In genomic region chr2:200765995-200766660, GRCh38 we compare ENCODE assay signal across 12 cellular contexts. TPM values are rescaled to one million over a fixed set of nuclear protein-coding genes. Genes with fewer than 3 reads are reported as not detected.
DNase-seq lines count a peak whose midpoint lies in the region; ATAC-seq and TF ChIP-seq lines count a peak whose summit lies in the region.
"Had no signal": no experiment of that assay in that cellular context is flagged by ENCODE, and none has a peak within 500 bp of the region (broad histone marks: within the 10 kb centered on the region; RNA-seq: fewer than 3 reads in every experiment).

No MANE protein-coding gene starts in this region.

- no peak for ATAC-seq in activated T-helper 17 cell treated with anti-CD3 and anti-CD28 coated beads, Interleukin-2, amount 50 U/mL, for 72 hours (replicated peaks)
- ATAC-seq in left cardiac atrium (peak; percentile 60 to 84), GM19452 (IDR thresholded peaks at IDR 0.05; ENCODE audit: unreplicated experiment) (no peak), HG02759 (IDR thresholded peaks at IDR 0.05; ENCODE audit: unreplicated experiment) (no peak), natural killer cell (no peak)
- no peak for ATAC-seq in stimulated activated effector memory CD8-positive, alpha-beta T cell treated with anti-CD3 and anti-CD28 coated beads, Interleukin-12 subunit alpha, Interleukin-12 subunit beta, amount 100 ng/mL, for 72 hours

- no peak overlapping the region for H3K4me3 Mint-ChIP-seq in activated naive CD4-positive, alpha-beta T cell treated with anti-CD3 and anti-CD28 coated beads for 36 hours
- peak overlapping the region; percentile 54 for H3K4me3 Mint-ChIP-seq in activated T-helper 17 cell treated with anti-CD3 and anti-CD28 coated beads, Interleukin-2, amount 50 U/mL, for 72 hours
- peak overlapping the region; percentile 23 for H3K4me3 Mint-ChIP-seq in stimulated activated effector memory CD8-positive, alpha-beta T cell treated with anti-CD3 and anti-CD28 coated beads, Interleukin-12 subunit alpha, Interleukin-12 subunit beta, amount 100 ng/mL, for 72 hours
- no peak overlapping the region for H3K4me3 Mint-ChIP-seq in natural killer cell
- H3K4me3 Mint-ChIP-seq: brain; T-helper 1 cell treated with Interleukin-12 subunit alpha and Interleukin-12 subunit beta and Interleukin-4 antibody, amounts not matched to agents 30 μg/mL and 1 μg/mL, for 36 hours had no signal

- DNase-seq in activated naive CD4-positive, alpha-beta T cell treated with anti-CD3 and anti-CD28 coated beads for 36 hours: no peak
- DNase-seq in activated naive CD4-positive, alpha-beta T cell (lab: John Stamatoyannopoulos, UW): no peak
- DNase-seq in left cardiac atrium (no peak), natural killer cell (no peak)
- no peak for DNase-seq in stimulated activated effector memory CD8-positive, alpha-beta T cell treated with anti-CD3 and anti-CD28 coated beads, Interleukin-12 subunit alpha, Interleukin-12 subunit beta, amount 100 ng/mL, for 72 hours (ENCODE audit: low spot score in 2 of 2)
- DNase-seq: DMS79 treated with DMSO at 0.1 percent for 48 hours, NCI-H1436 had no signal

- no peaks in the 10 kb centered on the region for H3K9me3 Mint-ChIP-seq in activated naive CD4-positive, alpha-beta T cell treated with anti-CD3 and anti-CD28 coated beads for 36 hours
- no peaks in the 10 kb centered on the region for H3K9me3 Mint-ChIP-seq in activated T-helper 17 cell treated with anti-CD3 and anti-CD28 coated beads, Interleukin-2, amount 50 U/mL, for 72 hours
- no peaks in the 10 kb centered on the region for H3K9me3 Mint-ChIP-seq in stimulated activated effector memory CD8-positive, alpha-beta T cell treated with anti-CD3 and anti-CD28 coated beads, Interleukin-12 subunit alpha, Interleukin-12 subunit beta, amount 100 ng/mL, for 72 hours
- H3K9me3 Mint-ChIP-seq in natural killer cell: no peaks in the 10 kb centered on the region
- H3K9me3 Mint-ChIP-seq: T-helper 1 cell treated with Interleukin-12 subunit alpha and Interleukin-12 subunit beta and Interleukin-4 antibody, amounts not matched to agents 30 μg/mL and 1 μg/mL, for 36 hours had no signal

- CTCF ChIA-PET in activated naive CD4-positive, alpha-beta T cell treated with anti-CD3 and anti-CD28 coated beads for 36 hours (lab: Charles Lee): interaction anchor here (0.5 to 2.9 kb wide), 9 partner anchors 10 to 411 kb away, joined by 3 to 12 read pairs (median 4); no protein-coding TSS in a partner anchor

- peaks cover 27% of the 10 kb centered on the region for H3K4me1 Mint-ChIP-seq in activated naive CD4-positive, alpha-beta T cell treated with anti-CD3 and anti-CD28 coated beads for 36 hours (ENCODE audit: low read depth)
- peaks cover 12% of the 10 kb centered on the region for H3K4me1 Mint-ChIP-seq in activated T-helper 17 cell treated with anti-CD3 and anti-CD28 coated beads, Interleukin-2, amount 50 U/mL, for 72 hours
- peaks cover 31% of the 10 kb centered on the region for H3K4me1 Mint-ChIP-seq in stimulated activated effector memory CD8-positive, alpha-beta T cell treated with anti-CD3 and anti-CD28 coated beads, Interleukin-12 subunit alpha, Interleukin-12 subunit beta, amount 100 ng/mL, for 72 hours
- no peaks in the 10 kb centered on the region for H3K4me1 Mint-ChIP-seq in natural killer cell
- H3K4me1 Mint-ChIP-seq: brain had no signal

- no peaks in the 10 kb centered on the region for H3K27me3 Mint-ChIP-seq in activated naive CD4-positive, alpha-beta T cell treated with anti-CD3 and anti-CD28 coated beads for 36 hours (ENCODE audit: low read depth)
- H3K27me3 Mint-ChIP-seq in activated T-helper 17 cell treated with anti-CD3 and anti-CD28 coated beads, Interleukin-2, amount 50 U/mL, for 72 hours: peaks cover 7% of the 10 kb centered on the region
- peaks cover 0 to 14% of the 10 kb centered on the region in 2 donors for H3K27me3 Mint-ChIP-seq in natural killer cell (ENCODE audit: low read depth in 2 of 2)

- no peak for TF ChIP-seq CTCF in natural killer cell (IDR thresholded peaks at IDR 0.05)

- intact Hi-C loops in activated naive CD4-positive, alpha-beta T cell treated with anti-CD3 and anti-CD28 coated beads for 36 hours (cut with micrococcal nuclease): loop anchor here (1.0 to 2.0 kb wide), 6 partner anchors 48 to 353 kb away; partner anchors contain the start of genes NIF3L1 and PPIL3
- intact Hi-C loops in left cardiac atrium (cut with DNase I) (no loop called here), natural killer cell (cut with micrococcal nuclease) (no loop called here)

- H3K27ac Mint-ChIP-seq in activated naive CD4-positive, alpha-beta T cell treated with anti-CD3 and anti-CD28 coated beads for 36 hours: peak overlapping the region; percentile 92
- H3K27ac Mint-ChIP-seq in activated T-helper 17 cell treated with anti-CD3 and anti-CD28 coated beads, Interleukin-2, amount 50 U/mL, for 72 hours: peak overlapping the region; percentile 88
- peak overlapping the region; percentile 24 for H3K27ac Mint-ChIP-seq in stimulated activated effector memory CD8-positive, alpha-beta T cell treated with anti-CD3 and anti-CD28 coated beads, Interleukin-12 subunit alpha, Interleukin-12 subunit beta, amount 100 ng/mL, for 72 hours
- H3K27ac Mint-ChIP-seq in natural killer cell: no peak overlapping the region

- no peaks in the 10 kb centered on the region for H3K36me3 Mint-ChIP-seq in activated naive CD4-positive, alpha-beta T cell treated with anti-CD3 and anti-CD28 coated beads for 36 hours (ENCODE audit: low read depth)
- no peaks in the 10 kb centered on the region for H3K36me3 Mint-ChIP-seq in activated T-helper 17 cell treated with anti-CD3 and anti-CD28 coated beads, Interleukin-2, amount 50 U/mL, for 72 hours (ENCODE audit: low read depth)
- no peaks in the 10 kb centered on the region for H3K36me3 Mint-ChIP-seq in stimulated activated effector memory CD8-positive, alpha-beta T cell treated with anti-CD3 and anti-CD28 coated beads, Interleukin-12 subunit alpha, Interleukin-12 subunit beta, amount 100 ng/mL, for 72 hours
- H3K36me3 Mint-ChIP-seq in natural killer cell: no peaks in the 10 kb centered on the region
- H3K36me3 Mint-ChIP-seq: brain had no signal

RNA-seq across cellular contexts. Expression of gene BZW1, which starts 45.6 kb away (rescaled TPM):
- total RNA-seq in activated naive CD4-positive, alpha-beta T cell treated with anti-CD3 and anti-CD28 coated beads for 36 hours: 100 to 1,000 TPM; 423 to 442 TPM
- total RNA-seq in activated T-helper 17 cell treated with anti-CD3 and anti-CD28 coated beads, Interleukin-2, amount 50 U/mL, for 72 hours: 100 to 1,000 TPM; 365 to 482 TPM
- total RNA-seq in left cardiac atrium (100 to 1,000 TPM; 104 to 176 TPM), natural killer cell (100 to 1,000 TPM; 393 to 417 (median 411) TPM)

Comparison
In these comparisons a context has a peak if more than half of its experiments do, and no peak if none do; other contexts are left out.
1. H3K27ac Mint-ChIP-seq: peak in activated naive CD4-positive, alpha-beta T cell treated with anti-CD3 and anti-CD28 coated beads for 36 hours (single experiment), activated T-helper 17 cell treated with anti-CD3 and anti-CD28 coated beads, Interleukin-2, amount 50 U/mL, for 72 hours (single experiment) and stimulated activated effector memory CD8-positive, alpha-beta T cell treated with anti-CD3 and anti-CD28 coated beads, Interleukin-12 subunit alpha, Interleukin-12 subunit beta, amount 100 ng/mL, for 72 hours (single experiment); none in natural killer cell (0 of 2).
2. H3K4me3 Mint-ChIP-seq: peak in activated T-helper 17 cell treated with anti-CD3 and anti-CD28 coated beads, Interleukin-2, amount 50 U/mL, for 72 hours (single experiment) and stimulated activated effector memory CD8-positive, alpha-beta T cell treated with anti-CD3 and anti-CD28 coated beads, Interleukin-12 subunit alpha, Interleukin-12 subunit beta, amount 100 ng/mL, for 72 hours (single experiment); none in activated naive CD4-positive, alpha-beta T cell treated with anti-CD3 and anti-CD28 coated beads for 36 hours (single experiment) and natural killer cell (single experiment).
3. ATAC-seq: peak in left cardiac atrium (2 of 2); none in activated T-helper 17 cell treated with anti-CD3 and anti-CD28 coated beads, Interleukin-2, amount 50 U/mL, for 72 hours (single experiment), stimulated activated effector memory CD8-positive, alpha-beta T cell treated with anti-CD3 and anti-CD28 coated beads, Interleukin-12 subunit alpha, Interleukin-12 subunit beta, amount 100 ng/mL, for 72 hours (single experiment), GM19452 (single experiment), HG02759 (single experiment) and natural killer cell (0 of 3).